17 cellular contexts compared by ENCODE assay signal in the genomic region with DNA sequence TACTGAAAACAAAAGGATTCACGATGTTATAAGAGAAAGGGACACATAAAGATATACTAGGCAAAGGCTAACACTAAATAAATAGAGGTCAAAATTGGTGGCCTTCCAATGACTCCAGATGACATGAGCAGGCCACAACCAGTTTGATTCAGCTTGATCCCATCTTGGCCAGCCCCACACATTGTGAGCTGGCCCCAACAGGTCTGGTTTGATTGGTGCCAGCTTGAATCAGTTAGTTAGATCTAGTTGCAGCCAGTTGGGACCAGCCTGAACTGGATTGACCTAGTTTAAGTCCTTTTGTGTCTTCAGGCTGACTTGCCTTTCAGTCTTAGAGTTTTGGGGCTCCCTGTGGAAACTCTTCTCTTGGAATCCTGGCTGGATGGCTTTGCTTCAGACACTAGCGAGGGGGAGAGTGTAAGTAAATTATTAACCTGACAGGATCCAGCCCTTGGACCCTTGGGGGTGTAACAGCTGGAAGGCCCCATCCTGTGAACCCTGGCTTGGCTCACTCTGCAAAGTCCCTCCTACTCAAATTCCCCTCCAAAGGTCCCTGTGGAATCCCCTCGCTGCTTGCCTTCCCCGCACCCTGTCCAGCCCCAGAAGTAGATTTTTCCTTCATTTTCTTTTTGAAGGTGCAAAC. TPM values are rescaled to one million over a fixed set of nuclear protein-coding genes. Genes with fewer than 3 reads are reported as not detected.
DNase-seq lines count a peak whose midpoint lies in the region; ATAC-seq and TF ChIP-seq lines count a peak whose summit lies in the region.
"Had no signal": no experiment of that assay in that cellular context is flagged by ENCODE, and none has a peak within 500 bp of the region (broad histone marks: within the 10 kb centered on the region; RNA-seq: fewer than 3 reads in every experiment).

No MANE protein-coding gene starts in this region.

- H3K9ac ChIP-seq in neural progenitor cell, result no peak overlapping the region

- no peaks in the 10 kb centered on the region for H3K9me2 ChIP-seq in hepatocyte (replicated peaks; ENCODE audit: insufficient read depth)

- H3K9me3 Mint-ChIP-seq in neural progenitor cell, result no peaks in the 10 kb centered on the region
- H3K9me3 Mint-ChIP-seq: CD4-positive, CD25-positive, alpha-beta regulatory T cell had no signal

- H2AFZ ChIP-seq in hepatocyte (no peak overlapping the region), neural progenitor cell (replicated peaks) (no peak overlapping the region)
- H2AFZ ChIP-seq: PC-9 had no signal

- H3K4me3 ChIP-seq in MG63, result no peak overlapping the region
- no peak overlapping the region for H3K4me3 ChIP-seq in hepatocyte
- H3K4me3 ChIP-seq in neural progenitor cell, result no peak overlapping the region
- H3K4me3 ChIP-seq: PC-9, SK-N-MC had no signal

- ATAC-seq in HG03097 (IDR thresholded peaks at IDR 0.05; ENCODE audit: low FRiP score, unreplicated experiment), result no peak

- H3K4me3 Mint-ChIP-seq in neural progenitor cell, result no peak overlapping the region
- H3K4me3 Mint-ChIP-seq: CD4-positive, CD25-positive, alpha-beta regulatory T cell had no signal

- no peaks in the 10 kb centered on the region for H3K36me3 ChIP-seq in MG63
- no peaks in the 10 kb centered on the region for H3K36me3 ChIP-seq in hepatocyte (replicated peaks; ENCODE audit: insufficient read depth, low read depth)
- no peaks in the 10 kb centered on the region for H3K36me3 ChIP-seq in neural progenitor cell

- H3K79me2 ChIP-seq in hepatocyte (no peaks in the 10 kb centered on the region), neural progenitor cell (ENCODE audit: low read depth) (peaks cover 8% of the 10 kb centered on the region)

- no peaks in the 10 kb centered on the region for H4K20me1 ChIP-seq in hepatocyte (ENCODE audit: insufficient read depth, poor library complexity, severe bottlenecking)
- peaks cover 52% of the 10 kb centered on the region for H4K20me1 ChIP-seq in neural progenitor cell (ENCODE audit: low read depth)

- peaks cover 2% of the 10 kb centered on the region for H3K36me3 Mint-ChIP-seq in neural progenitor cell
- H3K36me3 Mint-ChIP-seq: CD4-positive, CD25-positive, alpha-beta regulatory T cell had no signal

- H3K27ac ChIP-seq in hepatocyte (no peak overlapping the region), neural progenitor cell (no peak overlapping the region)
- H3K27ac ChIP-seq: PC-9, SK-N-MC had no signal

- no peak overlapping the region for H3K4me2 ChIP-seq in hepatocyte
- H3K4me2 ChIP-seq in neural progenitor cell, result peak overlapping the region; percentile 55
- H3K4me2 ChIP-seq: PC-9 had no signal

- H3F3A ChIP-seq in neural progenitor cell (ENCODE audit: low read depth), result peaks cover 22% of the 10 kb centered on the region

- peaks cover 34% of the 10 kb centered on the region for H3K4me1 Mint-ChIP-seq in neural progenitor cell
- H3K4me1 Mint-ChIP-seq: CD4-positive, CD25-positive, alpha-beta regulatory T cell had no signal

- peak; percentile 5 for DNase-seq in NCI-H748 (lab: John Stamatoyannopoulos, UW; ENCODE audit: unreplicated experiment)
- DNase-seq in NCI-H748 treated with DMSO at 0.1 percent for 48 hours (lab: John Stamatoyannopoulos, UW), result no peak
- DNase-seq in MG63, result peak; percentile 22
- peak; percentile 26 for DNase-seq in hepatocyte (ENCODE audit: low spot score)
- peak; percentile 42 for DNase-seq in neural progenitor cell (ENCODE audit: low spot score)
- DNase-seq in NCI-H1105 treated with DMSO at 0.1 percent for 48 hours (lab: John Stamatoyannopoulos, UW), result no peak
- no peak for DNase-seq in NCI-H128 (lab: John Stamatoyannopoulos, UW; ENCODE audit: unreplicated experiment)
- DNase-seq: ACHN; CD4-positive, CD25-positive, alpha-beta regulatory T cell; GF-D8; Karpas-422; NCI-H1436 treated with DMSO at 0.1 percent for 48 hours; PC-9; T-helper 1 cell had no signal

- no peaks in the 10 kb centered on the region for H3K9me3 ChIP-seq in MG63
- H3K9me3 ChIP-seq in hepatocyte (ENCODE audit: low read depth), result no peaks in the 10 kb centered on the region
- no peaks in the 10 kb centered on the region for H3K9me3 ChIP-seq in neural progenitor cell (ENCODE audit: low read depth)

- H3K27me3 ChIP-seq in MG63 (no peaks in the 10 kb centered on the region), hepatocyte (no peaks in the 10 kb centered on the region), neural progenitor cell (no peaks in the 10 kb centered on the region)

- H3K27me3 Mint-ChIP-seq in neural progenitor cell (ENCODE audit: insufficient read depth, low read depth), result peaks cover 10% of the 10 kb centered on the region
- H3K27me3 Mint-ChIP-seq: CD4-positive, CD25-positive, alpha-beta regulatory T cell had no signal

- TF ChIP-seq CTCF in hepatocyte (IDR thresholded peaks at IDR 0.05; ENCODE audit: poor library complexity) (no peak), neural progenitor cell (IDR thresholded peaks at IDR 0.05) (no peak)

- H3K27ac Mint-ChIP-seq in neural progenitor cell, result peak overlapping the region; percentile 10
- H3K27ac Mint-ChIP-seq: CD4-positive, CD25-positive, alpha-beta regulatory T cell had no signal

- H3K4me1 ChIP-seq in hepatocyte (ENCODE audit: insufficient read depth) (no peaks in the 10 kb centered on the region), neural progenitor cell (peaks cover 27% of the 10 kb centered on the region)

- 81% methylated on average over 4 of the region's 4 CpGs for WGBS in hepatocyte (ENCODE audit: low lambda C conversion rate, missing lambda C conversion rate)

RNA-seq across cellular contexts. Expression of a gene that starts 36.2 kb away (rescaled TPM):
- total RNA-seq in MG63 (2014; rRNA removed; shearing (Covaris generic); ENCODE audit: low replicate concordance), result not detected in 2 replicates
- total RNA-seq in hepatocyte (1.0 TPM in 1 of 2 replicates, not detected in the other), neural progenitor cell (ENCODE audit: low replicate concordance) (16.5 and 44.6 TPM in 2 replicates)
- 0.73 and 0.83 TPM in 2 replicates for polyA plus RNA-seq in hepatocyte
- total RNA-seq: NCI-H460, PC-9 had no signal

Comparison
In these comparisons a context has a peak if more than half of its experiments do, and no peak if none do; other contexts are left out.
1. DNase-seq: peak in NCI-H748 (single experiment), MG63 (single experiment), hepatocyte (single experiment) and neural progenitor cell (single experiment); none in NCI-H748 treated with DMSO at 0.1 percent for 48 hours (single experiment), NCI-H1105 treated with DMSO at 0.1 percent for 48 hours (single experiment) and NCI-H128 (single experiment).